Comparison of ENCODE assay signal across 6 cellular contexts in genomic region chr7:111772716-111773115, GRCh38.
"Had no signal": no experiment of that assay in that cellular context is flagged by ENCODE, and none has a peak within 500 bp of the region (broad histone marks: within the 10 kb centered on the region; RNA-seq: fewer than 3 reads in every experiment).

No MANE protein-coding gene starts in this region.

- H3K27ac Mint-ChIP-seq: IgD-negative memory B cell had no signal

- DNase-seq: IMR-90, KBM-7, KG1 had no signal

- H3K4me1 Mint-ChIP-seq: IgD-negative memory B cell had no signal

- H3K36me3 Mint-ChIP-seq: IgD-negative memory B cell had no signal

- H3K27me3 Mint-ChIP-seq: IgD-negative memory B cell had no signal

- ATAC-seq: HepG2, K562 had no signal

- H3K4me3 Mint-ChIP-seq: IgD-negative memory B cell had no signal
